2 cellular contexts compared by ENCODE assay signal in the genomic region with DNA sequence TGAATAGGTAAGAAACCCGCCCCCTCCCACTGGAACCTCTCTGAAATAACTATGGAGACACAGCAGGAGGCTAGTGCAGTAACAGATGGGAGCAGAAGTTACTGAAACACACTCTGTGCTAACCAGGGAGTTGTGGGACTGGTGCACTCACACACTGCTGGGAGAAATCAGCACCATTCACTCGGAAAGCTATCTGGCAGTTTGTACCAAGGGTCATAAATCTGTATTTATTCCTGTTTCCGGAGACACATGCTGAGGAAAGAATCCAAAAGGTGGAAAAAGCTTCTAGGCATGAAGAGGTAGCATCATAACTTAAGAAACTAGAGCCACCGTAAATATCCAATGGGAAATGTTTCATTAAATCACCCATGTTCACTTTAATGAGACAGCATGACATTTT.
TF ChIP-seq lines count a peak whose summit lies in the region.

No MANE protein-coding gene starts in this region.

TF ChIP-seq in A549, 52 proteins besides CTCF, POLR2A, EP300 and RAD21 (continued from another document):
- TF ChIP-seq, protein P1, sequence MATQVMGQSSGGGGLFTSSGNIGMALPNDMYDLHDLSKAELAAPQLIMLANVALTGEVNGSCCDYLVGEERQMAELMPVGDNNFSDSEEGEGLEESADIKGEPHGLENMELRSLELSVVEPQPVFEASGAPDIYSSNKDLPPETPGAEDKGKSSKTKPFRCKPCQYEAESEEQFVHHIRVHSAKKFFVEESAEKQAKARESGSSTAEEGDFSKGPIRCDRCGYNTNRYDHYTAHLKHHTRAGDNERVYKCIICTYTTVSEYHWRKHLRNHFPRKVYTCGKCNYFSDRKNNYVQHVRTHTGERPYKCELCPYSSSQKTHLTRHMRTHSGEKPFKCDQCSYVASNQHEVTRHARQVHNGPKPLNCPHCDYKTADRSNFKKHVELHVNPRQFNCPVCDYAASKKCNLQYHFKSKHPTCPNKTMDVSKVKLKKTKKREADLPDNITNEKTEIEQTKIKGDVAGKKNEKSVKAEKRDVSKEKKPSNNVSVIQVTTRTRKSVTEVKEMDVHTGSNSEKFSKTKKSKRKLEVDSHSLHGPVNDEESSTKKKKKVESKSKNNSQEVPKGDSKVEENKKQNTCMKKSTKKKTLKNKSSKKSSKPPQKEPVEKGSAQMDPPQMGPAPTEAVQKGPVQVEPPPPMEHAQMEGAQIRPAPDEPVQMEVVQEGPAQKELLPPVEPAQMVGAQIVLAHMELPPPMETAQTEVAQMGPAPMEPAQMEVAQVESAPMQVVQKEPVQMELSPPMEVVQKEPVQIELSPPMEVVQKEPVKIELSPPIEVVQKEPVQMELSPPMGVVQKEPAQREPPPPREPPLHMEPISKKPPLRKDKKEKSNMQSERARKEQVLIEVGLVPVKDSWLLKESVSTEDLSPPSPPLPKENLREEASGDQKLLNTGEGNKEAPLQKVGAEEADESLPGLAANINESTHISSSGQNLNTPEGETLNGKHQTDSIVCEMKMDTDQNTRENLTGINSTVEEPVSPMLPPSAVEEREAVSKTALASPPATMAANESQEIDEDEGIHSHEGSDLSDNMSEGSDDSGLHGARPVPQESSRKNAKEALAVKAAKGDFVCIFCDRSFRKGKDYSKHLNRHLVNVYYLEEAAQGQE (IDR thresholded peaks at IDR 0.05), result peak; percentile 49; the same call in 1 of the 2 replicates
- TF ChIP-seq MAZ (IDR thresholded peaks at IDR 0.05; ENCODE audit: borderline replicate concordance, low read depth, low read length) (no peak), NR3C1 (IDR thresholded peaks at IDR 0.05) (no peak), RNF2 (IDR thresholded peaks at IDR 0.05; ENCODE audit: borderline replicate concordance, low read depth) (no peak), HOXA7 (CRISPR knock-in tag; IDR thresholded peaks at IDR 0.05) (no peak), EHMT2 (IDR thresholded peaks at IDR 0.05; ENCODE audit: low read depth) (no peak)

TF ChIP-seq in PFSK-1, 5 proteins besides CTCF, POLR2A, EP300 and RAD21 (continued from another document):
- TF ChIP-seq, protein P1 (IDR thresholded peaks at IDR 0.05; ENCODE audit: insufficient read depth in 1 of 2, low read depth in 2 of 2, low read length in 2 of 2), result peak; percentile 45 to 84; a peak in 3 of 4 replicates
